Comparison of ENCODE assay signal across 14 cellular contexts in the genomic region with DNA sequence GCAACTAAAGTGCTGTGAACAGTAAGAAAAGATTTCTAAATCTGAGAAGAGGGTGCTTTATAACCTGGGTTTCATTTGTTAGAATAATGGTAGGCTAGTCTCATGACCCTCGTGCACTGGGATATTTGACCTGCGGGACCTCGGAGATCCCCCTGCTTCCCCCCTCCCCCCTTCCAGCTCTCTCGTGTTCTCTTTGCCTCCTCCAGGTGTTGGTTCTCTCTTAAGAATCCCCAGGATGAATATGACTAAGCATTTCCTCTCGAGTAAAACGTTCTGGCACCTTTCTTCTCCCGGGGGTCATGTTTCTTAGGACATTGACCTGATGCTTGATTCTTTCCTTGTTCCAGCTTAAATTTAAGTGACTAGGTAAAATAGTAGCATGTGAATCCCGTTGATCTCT.
DNase-seq lines count a peak whose midpoint lies in the region; ATAC-seq and FAIRE-seq lines count a peak whose summit lies in the region.
"Had no signal": no experiment of that assay in that cellular context is flagged by ENCODE, and none has a peak within 500 bp of the region (broad histone marks: within the 10 kb centered on the region; RNA-seq: fewer than 3 reads in every experiment).

No MANE protein-coding gene starts in this region.

- ATAC-seq in activated naive CD4-positive, alpha-beta T cell treated with anti-CD3 and anti-CD28 coated beads, Interleukin-2, amount 50 U/mL, for 72 hours: no peak
- ATAC-seq in HG03196 (IDR thresholded peaks at IDR 0.05; ENCODE audit: unreplicated experiment): peak; percentile 43
- ATAC-seq in activated T-helper 17 cell treated with anti-CD3 and anti-CD28 coated beads, Interleukin-2, amount 50 U/mL, for 72 hours (replicated peaks): peak; percentile 15
- ATAC-seq in stimulated activated effector memory CD8-positive, alpha-beta T cell treated with anti-CD3 and anti-CD28 coated beads, Interleukin-12 subunit alpha, Interleukin-12 subunit beta, amount 100 ng/mL, for 72 hours: no peak
- ATAC-seq: HepG2; stimulated activated naive CD8-positive, alpha-beta T cell treated with anti-CD3 and anti-CD28 coated beads, Interleukin-15, amount 100 ng/mL, for 72 hours had no signal

- H3K27ac Mint-ChIP-seq in activated naive CD4-positive, alpha-beta T cell treated with anti-CD3 and anti-CD28 coated beads, Interleukin-2, amount 50 U/mL, for 72 hours: peak overlapping the region; percentile 30 to 51
- H3K27ac Mint-ChIP-seq in activated T-helper 17 cell treated with anti-CD3 and anti-CD28 coated beads, Interleukin-2, amount 50 U/mL, for 72 hours: peak overlapping the region; percentile 77
- H3K27ac Mint-ChIP-seq in stimulated activated effector memory CD8-positive, alpha-beta T cell treated with anti-CD3 and anti-CD28 coated beads, Interleukin-12 subunit alpha, Interleukin-12 subunit beta, amount 100 ng/mL, for 72 hours: peak overlapping the region; percentile 80
- H3K27ac Mint-ChIP-seq: stimulated activated naive CD8-positive, alpha-beta T cell treated with anti-CD3 and anti-CD28 coated beads, Interleukin-15, amount 100 ng/mL, for 72 hours had no signal

- H3K36me3 Mint-ChIP-seq in activated naive CD4-positive, alpha-beta T cell treated with anti-CD3 and anti-CD28 coated beads, Interleukin-2, amount 50 U/mL, for 72 hours: peaks cover 15 to 44% of the 10 kb centered on the region in 2 donors
- peaks cover 100% of the 10 kb centered on the region for H3K36me3 Mint-ChIP-seq in activated T-helper 17 cell treated with anti-CD3 and anti-CD28 coated beads, Interleukin-2, amount 50 U/mL, for 72 hours (ENCODE audit: low read depth)
- H3K36me3 Mint-ChIP-seq in stimulated activated effector memory CD8-positive, alpha-beta T cell treated with anti-CD3 and anti-CD28 coated beads, Interleukin-12 subunit alpha, Interleukin-12 subunit beta, amount 100 ng/mL, for 72 hours: peaks cover 93% of the 10 kb centered on the region

- no peaks in the 10 kb centered on the region for H3K9me3 Mint-ChIP-seq in activated naive CD4-positive, alpha-beta T cell treated with anti-CD3 and anti-CD28 coated beads, Interleukin-2, amount 50 U/mL, for 72 hours
- no peaks in the 10 kb centered on the region for H3K9me3 Mint-ChIP-seq in activated T-helper 17 cell treated with anti-CD3 and anti-CD28 coated beads, Interleukin-2, amount 50 U/mL, for 72 hours
- no peaks in the 10 kb centered on the region for H3K9me3 Mint-ChIP-seq in stimulated activated effector memory CD8-positive, alpha-beta T cell treated with anti-CD3 and anti-CD28 coated beads, Interleukin-12 subunit alpha, Interleukin-12 subunit beta, amount 100 ng/mL, for 72 hours
- H3K9me3 Mint-ChIP-seq: stimulated activated naive CD8-positive, alpha-beta T cell treated with anti-CD3 and anti-CD28 coated beads, Interleukin-15, amount 100 ng/mL, for 72 hours had no signal

- no peak for DNase-seq in activated naive CD4-positive, alpha-beta T cell treated with anti-CD3 and anti-CD28 coated beads, Interleukin-2, amount 50 U/mL, for 72 hours (ENCODE audit: low spot score in 2 of 2)
- no peak for DNase-seq in activated naive CD4-positive, alpha-beta T cell (lab: John Stamatoyannopoulos, UW)
- no peak for DNase-seq in stimulated activated effector memory CD8-positive, alpha-beta T cell treated with anti-CD3 and anti-CD28 coated beads, Interleukin-12 subunit alpha, Interleukin-12 subunit beta, amount 100 ng/mL, for 72 hours (ENCODE audit: low spot score in 2 of 2)
- no peak for DNase-seq in NCI-H510A treated with DMSO at 0.1 percent for 48 hours (lab: John Stamatoyannopoulos, UW)
- DNase-seq in urothelium cell line (ENCODE audit: low spot score): no peak
- DNase-seq in T1000 (lab: John Stamatoyannopoulos, UW): no peak
- DNase-seq: activated naive CD4-positive, alpha-beta T cell treated with anti-CD3 and anti-CD28 coated beads, Interleukin-2, amount 50 U/mL, for 16 hours; colonic mucosa; NCI-H1436 treated with DMSO at 0.1 percent for 48 hours; stimulated activated CD4-positive, alpha-beta T cell treated with anti-CD3 and anti-CD28 coated beads, Interleukin-2, amount 100 ng/mL, for 24 hours; stimulated activated naive CD8-positive, alpha-beta T cell treated with anti-CD3 and anti-CD28 coated beads, Interleukin-15, amount 100 ng/mL, for 72 hours had no signal

- H3K4me3 Mint-ChIP-seq in activated T-helper 17 cell treated with anti-CD3 and anti-CD28 coated beads, Interleukin-2, amount 50 U/mL, for 72 hours: peak overlapping the region; percentile 43
- no peak overlapping the region for H3K4me3 Mint-ChIP-seq in stimulated activated effector memory CD8-positive, alpha-beta T cell treated with anti-CD3 and anti-CD28 coated beads, Interleukin-12 subunit alpha, Interleukin-12 subunit beta, amount 100 ng/mL, for 72 hours
- H3K4me3 Mint-ChIP-seq: stimulated activated naive CD8-positive, alpha-beta T cell treated with anti-CD3 and anti-CD28 coated beads, Interleukin-15, amount 100 ng/mL, for 72 hours had no signal

- no peak for FAIRE-seq in urothelium cell line (lab: Jason Lieb, UNC)
- FAIRE-seq: HepG2 had no signal

- peaks cover 26% of the 10 kb centered on the region for H3K4me1 Mint-ChIP-seq in activated T-helper 17 cell treated with anti-CD3 and anti-CD28 coated beads, Interleukin-2, amount 50 U/mL, for 72 hours
- H3K4me1 Mint-ChIP-seq in stimulated activated effector memory CD8-positive, alpha-beta T cell treated with anti-CD3 and anti-CD28 coated beads, Interleukin-12 subunit alpha, Interleukin-12 subunit beta, amount 100 ng/mL, for 72 hours: peaks cover 32% of the 10 kb centered on the region

- H3K27me3 Mint-ChIP-seq in activated T-helper 17 cell treated with anti-CD3 and anti-CD28 coated beads, Interleukin-2, amount 50 U/mL, for 72 hours: no peaks in the 10 kb centered on the region
- H3K27me3 Mint-ChIP-seq: stimulated activated naive CD8-positive, alpha-beta T cell treated with anti-CD3 and anti-CD28 coated beads, Interleukin-15, amount 100 ng/mL, for 72 hours had no signal

Comparison
In these comparisons a context has a peak if more than half of its experiments do, and no peak if none do; other contexts are left out.
1. ATAC-seq: peak in HG03196 (single experiment) and activated T-helper 17 cell treated with anti-CD3 and anti-CD28 coated beads, Interleukin-2, amount 50 U/mL, for 72 hours (single experiment); none in activated naive CD4-positive, alpha-beta T cell treated with anti-CD3 and anti-CD28 coated beads, Interleukin-2, amount 50 U/mL, for 72 hours (0 of 2) and stimulated activated effector memory CD8-positive, alpha-beta T cell treated with anti-CD3 and anti-CD28 coated beads, Interleukin-12 subunit alpha, Interleukin-12 subunit beta, amount 100 ng/mL, for 72 hours (single experiment).
2. Peak in every context shown above with its lines, with median percentiles within 50 percentile points of each other: H3K27ac Mint-ChIP-seq.